Comparison of ENCODE assay signal across 14 cellular contexts in the genomic region with DNA sequence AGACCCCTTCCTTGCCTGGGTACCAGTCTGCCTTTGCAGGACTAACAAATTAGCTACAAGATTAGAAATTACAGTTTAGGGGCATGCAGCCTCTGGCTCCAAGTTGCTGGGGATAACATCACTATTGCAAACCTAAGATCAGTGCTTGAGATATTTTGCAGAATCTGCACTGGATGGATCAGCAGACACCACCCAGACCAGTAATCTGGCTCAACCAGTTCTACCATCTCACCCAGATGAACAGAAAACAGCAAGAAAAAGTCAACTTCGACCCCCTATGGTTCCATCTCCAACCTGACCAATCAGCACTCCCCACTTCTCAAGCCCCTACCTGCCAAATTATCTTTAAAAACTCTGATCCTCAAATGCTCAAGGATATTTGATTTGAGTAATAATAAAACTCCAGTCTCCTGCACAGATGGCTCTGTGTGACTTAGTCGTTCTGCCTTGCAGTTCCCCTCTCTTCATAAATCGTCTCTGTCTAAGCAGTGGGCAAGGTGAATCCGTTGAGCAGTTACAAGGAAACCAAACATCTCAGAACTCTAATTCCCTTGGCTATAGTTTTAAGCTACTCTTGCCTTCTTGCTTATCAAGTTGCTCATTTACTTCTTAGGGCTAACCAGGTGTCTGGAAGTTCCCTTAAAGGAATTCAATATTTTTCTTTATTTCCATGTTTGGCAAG. TPM values are rescaled to one million over a fixed set of nuclear protein-coding genes. Genes with fewer than 3 reads are reported as not detected.
DNase-seq lines count a peak whose midpoint lies in the region; ATAC-seq, FAIRE-seq and TF ChIP-seq lines count a peak whose summit lies in the region.
"Had no signal": no experiment of that assay in that cellular context is flagged by ENCODE, and none has a peak within 500 bp of the region (broad histone marks: within the 10 kb centered on the region; RNA-seq: fewer than 3 reads in every experiment).

No MANE protein-coding gene starts in this region.

- H3K9me3 ChIP-seq in BLaER1 treated with 17β-estradiol and CSF1 and Interleukin-3, amounts not matched to agents 10 nM and 100 nM (replicated peaks in 1 of 11), result peaks cover 0 to 16% (median 11%) of the 10 kb centered on the region in 11 experiments; a peak in 13 of 22 replicates
- H3K9me3 ChIP-seq in right atrium auricular region, result no peaks in the 10 kb centered on the region

- H3K27ac ChIP-seq in BLaER1 treated with 17β-estradiol and CSF1 and Interleukin-3, amounts not matched to agents 10 nM and 100 nM, result peak overlapping the region in 9 of 11 experiments; percentile 20 to 83 (median 66); a peak in 16 of 22 replicates
- H3K27ac ChIP-seq in mesendoderm (ENCODE audit: low read depth, low read length) (no peak overlapping the region), right atrium auricular region (no peak overlapping the region)

- no peak for DNase-seq in T-helper 2 cell treated with Interferon-gamma antibody and Interleukin-4, amounts not matched to agents 5 μg/mL and 100 μg/mL, for 36 hours (ENCODE audit: low spot score)
- DNase-seq in mesendoderm (no peak), activated gamma-delta T cell treated with Interleukin-2 at 50 U/mL for 16 hours (no peak), H54 (ENCODE audit: insufficient read length, low spot score) (no peak), right atrium auricular region (ENCODE audit: low spot score) (no peak)
- DNase-seq: GF-D8; midbrain; stimulated activated CD4-positive, alpha-beta T cell treated with anti-CD3 and anti-CD28 coated beads, Interleukin-4, amount 100 ng/mL, for 1 hour; stimulated activated naive CD4-positive, alpha-beta T cell treated with Interleukin-2 at 50 U/mL for 16 hours had no signal

- H3K4me3 ChIP-seq in BLaER1 treated with 17β-estradiol and CSF1 and Interleukin-3, amounts not matched to agents 10 nM and 100 nM, result 0 out of 20 replicates have a peak overlapping the region, but pooled peaks of 1 of the 10 experiments have one; percentile 8
- H3K4me3 ChIP-seq in mesendoderm (ENCODE audit: low read length) (no peak overlapping the region), right atrium auricular region (no peak overlapping the region)

- peak overlapping the region in 4 of 11 experiments; percentile 34 to 58 (median 53); a peak in 5 of 22 replicates for H3K9ac ChIP-seq in BLaER1 treated with 17β-estradiol and CSF1 and Interleukin-3, amounts not matched to agents 10 nM and 100 nM
- H3K9ac ChIP-seq in mesendoderm (ENCODE audit: low read length), result no peak overlapping the region

- no peaks in the 10 kb centered on the region for H3K27me3 ChIP-seq in BLaER1 treated with 17β-estradiol and CSF1 and Interleukin-3, amounts not matched to agents 10 nM and 100 nM
- H3K27me3 ChIP-seq in mesendoderm (ENCODE audit: insufficient read depth, low read length, poor library complexity) (no peaks in the 10 kb centered on the region), right atrium auricular region (no peaks in the 10 kb centered on the region)

- no CpG with 5 or more reads among the region's 4 CpGs for WGBS in mesendoderm (ENCODE audit: extremely low coverage, insufficient coverage, low lambda C conversion rate)

- peaks cover 27 to 45% (median 31%) of the 10 kb centered on the region in 10 experiments for H3K4me1 ChIP-seq in BLaER1 treated with 17β-estradiol and CSF1 and Interleukin-3, amounts not matched to agents 10 nM and 100 nM
- H3K4me1 ChIP-seq in mesendoderm (ENCODE audit: control insufficient read depth, low read depth, low read length) (peaks cover 2% of the 10 kb centered on the region), right atrium auricular region (no peaks in the 10 kb centered on the region)

- H3K18ac ChIP-seq in mesendoderm (ENCODE audit: low read length), result peak overlapping the region; percentile 18

- H3K4me3 Mint-ChIP-seq in T-helper 2 cell treated with Interferon-gamma antibody and Interleukin-4, amounts not matched to agents 5 μg/mL and 100 μg/mL, for 36 hours, result peak overlapping the region; percentile 59

- H3K56ac ChIP-seq in mesendoderm (ENCODE audit: low read length), result no peak overlapping the region

- no peak overlapping the region for H2AK5ac ChIP-seq in mesendoderm (ENCODE audit: low read length)

- H3K27me3 Mint-ChIP-seq in T-helper 2 cell treated with Interferon-gamma antibody and Interleukin-4, amounts not matched to agents 5 μg/mL and 100 μg/mL, for 36 hours (ENCODE audit: low read depth), result peaks cover 2% of the 10 kb centered on the region

- FAIRE-seq in H54 (lab: Jason Lieb, UNC), result no peak
- FAIRE-seq: HTR-8/SVneo had no signal

- no peak overlapping the region for H4K8ac ChIP-seq in mesendoderm (ENCODE audit: low read depth, low read length)

- no peaks in the 10 kb centered on the region for H3K36me3 ChIP-seq in BLaER1 treated with 17β-estradiol and CSF1 and Interleukin-3, amounts not matched to agents 10 nM and 100 nM
- H3K36me3 ChIP-seq in mesendoderm (ENCODE audit: control insufficient read depth, insufficient read depth, low read length) (no peaks in the 10 kb centered on the region), right atrium auricular region (no peaks in the 10 kb centered on the region)

- peak overlapping the region; percentile 85 for H2BK15ac ChIP-seq in mesendoderm (replicated peaks; ENCODE audit: low read depth)

- peak overlapping the region; percentile 73 for H3K27ac Mint-ChIP-seq in T-helper 2 cell treated with Interferon-gamma antibody and Interleukin-4, amounts not matched to agents 5 μg/mL and 100 μg/mL, for 36 hours

- no peak for TF ChIP-seq POLR2A in H54 (IDR thresholded peaks at IDR 0.05; ENCODE audit: low read depth, low read length)

- H3K23ac ChIP-seq in mesendoderm (ENCODE audit: low read length), result no peak overlapping the region

- H3K79me2 ChIP-seq in mesendoderm (ENCODE audit: control insufficient read depth, insufficient read depth, low read length), result no peaks in the 10 kb centered on the region

- H3K4me1 Mint-ChIP-seq in T-helper 2 cell treated with Interferon-gamma antibody and Interleukin-4, amounts not matched to agents 5 μg/mL and 100 μg/mL, for 36 hours (ENCODE audit: low read depth), result peaks cover 57% of the 10 kb centered on the region

- H3K79me1 ChIP-seq in mesendoderm (ENCODE audit: low read length), result no peaks in the 10 kb centered on the region

- H3K36me3 Mint-ChIP-seq in T-helper 2 cell treated with Interferon-gamma antibody and Interleukin-4, amounts not matched to agents 5 μg/mL and 100 μg/mL, for 36 hours (ENCODE audit: low read depth), result peaks cover 8% of the 10 kb centered on the region

- no peak overlapping the region for H2BK120ac ChIP-seq in mesendoderm (ENCODE audit: low read depth, low read length)

- H3K4ac ChIP-seq in mesendoderm (ENCODE audit: low read depth, low read length), result no peak overlapping the region

- no peak for TF ChIP-seq CTCF in right atrium auricular region (IDR thresholded peaks at IDR 0.05)

- H3K4me2 ChIP-seq in BLaER1 treated with 17β-estradiol and CSF1 and Interleukin-3, amounts not matched to agents 10 nM and 100 nM, result peak overlapping the region; percentile 44 to 78 (median 63); a peak in 21 of 22 replicates
- no peak overlapping the region for H3K4me2 ChIP-seq in mesendoderm (ENCODE audit: low read length)

- H4K5ac ChIP-seq in mesendoderm (ENCODE audit: low read length), result no peak overlapping the region

- no peaks in the 10 kb centered on the region for H3K9me3 Mint-ChIP-seq in T-helper 2 cell treated with Interferon-gamma antibody and Interleukin-4, amounts not matched to agents 5 μg/mL and 100 μg/mL, for 36 hours

- no peak overlapping the region for H2BK5ac ChIP-seq in mesendoderm (ENCODE audit: low read length)

- ATAC-seq in GM18502 (IDR thresholded peaks at IDR 0.05; ENCODE audit: poor library complexity, unreplicated experiment) (peak; percentile 10), HG03520 (IDR thresholded peaks at IDR 0.05; ENCODE audit: unreplicated experiment) (no peak)

- no peaks in the 10 kb centered on the region for H4K20me1 ChIP-seq in BLaER1 treated with 17β-estradiol and CSF1 and Interleukin-3, amounts not matched to agents 10 nM and 100 nM

RNA-seq across cellular contexts. Expression of a gene that starts 16.1 kb away (rescaled TPM):
- 18.1 TPM for polyA plus RNA-seq in mesendoderm (2013, experiment 1 of 2)
- polyA plus RNA-seq in mesendoderm (2013, experiment 2 of 2), result 17.5 TPM
- 10 to 100 TPM; 46.9 to 50.0 TPM for total RNA-seq in right atrium auricular region

RNA-seq across cellular contexts. Expression of a gene that starts 53.5 kb away (rescaled TPM):
- polyA plus RNA-seq in mesendoderm (2013, experiment 1 of 2), result 0.01 TPM
- polyA plus RNA-seq in mesendoderm (2013, experiment 2 of 2), result 0.04 TPM
- 1 to 10 TPM; 2.7 to 3.9 TPM for total RNA-seq in right atrium auricular region
- total RNA-seq: pulmonary artery endothelial cell had no signal

Comparison
In these comparisons a context has a peak if more than half of its experiments do, and no peak if none do; other contexts are left out.
1. H3K27ac ChIP-seq: peak in BLaER1 treated with 17β-estradiol and CSF1 and Interleukin-3, amounts not matched to agents 10 nM and 100 nM (9 of 11); none in mesendoderm (single experiment) and right atrium auricular region (0 of 2).